In genomic region chr19:48616491-48617056, GRCh38 we compare ENCODE assay signal across 11 cellular contexts. TPM values are rescaled to one million over a fixed set of nuclear protein-coding genes. Genes with fewer than 3 reads are reported as not detected.
A peak's percentile ranks its signal among the peaks of the same experiment; 100 is the strongest.
DNase-seq lines count a peak whose midpoint lies in the region; ATAC-seq, FAIRE-seq and TF ChIP-seq lines count a peak whose summit lies in the region.
"Had no signal": no experiment of that assay in that cellular context is flagged by ENCODE, and none has a peak within 500 bp of the region (broad histone marks: within the 10 kb centered on the region; RNA-seq: fewer than 3 reads in every experiment).

No MANE protein-coding gene starts in this region.

- H3K27me3 Mint-ChIP-seq in activated naive CD8-positive, alpha-beta T cell treated with anti-CD3 and anti-CD28 coated beads for 36 hours = no peaks in the 10 kb centered on the region

- H3K4me1 Mint-ChIP-seq in activated naive CD8-positive, alpha-beta T cell treated with anti-CD3 and anti-CD28 coated beads for 36 hours = peaks cover 28% of the 10 kb centered on the region

- H4K20me1 ChIP-seq in keratinocyte (ENCODE audit: control insufficient read depth, extremely low read depth, insufficient read depth, low read length) = peaks cover 32% of the 10 kb centered on the region

- peak overlapping the region; percentile 95 for H3K4me2 ChIP-seq in keratinocyte (ENCODE audit: control insufficient read depth, extremely low read depth, insufficient read depth, low read depth, low read length)

- no peak for FAIRE-seq in keratinocyte (lab: Jason Lieb, UNC)

- H2AFZ ChIP-seq in keratinocyte (ENCODE audit: control insufficient read depth, low read length) = no peak overlapping the region

- peak overlapping the region; percentile 79 for H3K4me3 ChIP-seq in left ventricle myocardium inferior
- no peak overlapping the region for H3K4me3 ChIP-seq in right atrium auricular region
- H3K4me3 ChIP-seq in keratinocyte (ENCODE audit: control insufficient read depth in 2 of 3, extremely low read depth in 1 of 3, insufficient read depth in 2 of 3, low read depth in 1 of 3, low read length in 3 of 3) = peak overlapping the region; percentile 79 to 91 (median 87)
- peak overlapping the region; percentile 90 for H3K4me3 ChIP-seq in upper lobe of right lung

- no peak overlapping the region for H3K27ac ChIP-seq in left ventricle myocardium inferior (replicated peaks)
- H3K27ac ChIP-seq in right atrium auricular region = no peak overlapping the region
- H3K27ac ChIP-seq in keratinocyte (ENCODE audit: control insufficient read depth, insufficient read depth, low read length) = no peak overlapping the region
- peak overlapping the region; percentile 11 for H3K27ac ChIP-seq in upper lobe of right lung

- dilution Hi-C loops in keratinocyte (cut with MboI; ENCODE audit: extremely low pct_ligation_motif_present, low sequenced_read_pairs) = no loop called here

- intact Hi-C loops in left ventricle myocardium inferior (cut with micrococcal nuclease) (no loop called here), upper lobe of right lung (cut with DNase I) (no loop called here)

- H3K36me3 Mint-ChIP-seq in activated naive CD8-positive, alpha-beta T cell treated with anti-CD3 and anti-CD28 coated beads for 36 hours = peaks cover 53% of the 10 kb centered on the region

- H3K9ac ChIP-seq in keratinocyte (ENCODE audit: control insufficient read depth, extremely low read depth, insufficient read depth, low read length) = peak overlapping the region; percentile 98

- H3K4me3 Mint-ChIP-seq in activated naive CD8-positive, alpha-beta T cell treated with anti-CD3 and anti-CD28 coated beads for 36 hours = peak overlapping the region; percentile 97

- no peaks in the 10 kb centered on the region for H3K9me3 Mint-ChIP-seq in activated naive CD8-positive, alpha-beta T cell treated with anti-CD3 and anti-CD28 coated beads for 36 hours

- H3K4me1 ChIP-seq in left ventricle myocardium inferior (peaks cover 64% of the 10 kb centered on the region), right atrium auricular region (peaks cover 0 to 57% of the 10 kb centered on the region in 2 donors), keratinocyte (ENCODE audit: control insufficient read depth, extremely low read depth, insufficient read depth, low read length) (peaks cover 40% of the 10 kb centered on the region), upper lobe of right lung (peaks cover 27% of the 10 kb centered on the region)

- no peaks in the 10 kb centered on the region for H3K9me3 ChIP-seq in left ventricle myocardium inferior (replicated peaks)
- H3K9me3 ChIP-seq in right atrium auricular region = no peaks in the 10 kb centered on the region
- no peaks in the 10 kb centered on the region for H3K9me3 ChIP-seq in keratinocyte (ENCODE audit: control insufficient read depth, low read depth, low read length)
- no peaks in the 10 kb centered on the region for H3K9me3 ChIP-seq in upper lobe of right lung

- DNase-seq in left ventricle myocardium inferior (no peak), right atrium auricular region (ENCODE audit: low spot score) (no peak), keratinocyte (ENCODE audit: low read depth, low spot score) (no peak), upper lobe of right lung (no peak), EL (no peak), NCI-H1436 treated with DMSO at 0.1 percent for 48 hours (lab: John Stamatoyannopoulos, UW) (no peak)
- no peak for DNase-seq in activated naive CD8-positive, alpha-beta T cell treated with anti-CD3 and anti-CD28 coated beads for 36 hours

- peaks cover 39% of the 10 kb centered on the region for H3K79me2 ChIP-seq in keratinocyte (ENCODE audit: control insufficient read depth, insufficient read depth, low read length)

- H3K36me3 ChIP-seq in left ventricle myocardium inferior (peaks cover 40% of the 10 kb centered on the region), right atrium auricular region (peaks cover 28% of the 10 kb centered on the region), keratinocyte (ENCODE audit: control insufficient read depth in 2 of 2, extremely low read depth in 1 of 2, insufficient read depth in 2 of 2, low read length in 2 of 2) (peaks cover 20 to 36% of the 10 kb centered on the region in 2 experiments), upper lobe of right lung (peaks cover 30% of the 10 kb centered on the region)

- no peak for ATAC-seq in upper lobe of right lung
- no peak for ATAC-seq in HG03571 (IDR thresholded peaks at IDR 0.05; ENCODE audit: unreplicated experiment)

- H3K27ac Mint-ChIP-seq in activated naive CD8-positive, alpha-beta T cell treated with anti-CD3 and anti-CD28 coated beads for 36 hours = peak overlapping the region; percentile 99

- no peaks in the 10 kb centered on the region for H3K27me3 ChIP-seq in left ventricle myocardium inferior (ENCODE audit: low read depth)
- H3K27me3 ChIP-seq in right atrium auricular region = no peaks in the 10 kb centered on the region
- H3K27me3 ChIP-seq in keratinocyte (ENCODE audit: control insufficient read depth, extremely low read depth, insufficient read depth, low read length) = no peaks in the 10 kb centered on the region
- H3K27me3 ChIP-seq in upper lobe of right lung = no peaks in the 10 kb centered on the region

- TF ChIP-seq CTCF in left ventricle myocardium inferior (IDR thresholded peaks at IDR 0.05; ENCODE audit: borderline replicate concordance) (no peak), right atrium auricular region (IDR thresholded peaks at IDR 0.05) (no peak), keratinocyte (optimal IDR thresholded peaks at IDR 0.05 in 1 of 3, IDR thresholded peaks at IDR 0.05 in 1 of 3, conservative IDR thresholded peaks at IDR 0.05 in 1 of 3; ENCODE audit: extremely low read depth in 1 of 3, insufficient read depth in 2 of 3, low read length in 3 of 3) (no peak), upper lobe of right lung (IDR thresholded peaks at IDR 0.05) (no peak)

- peaks cover 5% of the 10 kb centered on the region for H3K9me1 ChIP-seq in keratinocyte (ENCODE audit: control insufficient read depth, extremely low read depth, insufficient read depth, low read length)

RNA-seq across cellular contexts. Expression of gene FAM83E, which starts 1.7 kb away (rescaled TPM):
- total RNA-seq in left ventricle myocardium inferior (not detected), right atrium auricular region (not detected), upper lobe of right lung (31.1 TPM)
- 1 to 10 TPM; 4.4 TPM for total RNA-seq in activated naive CD8-positive, alpha-beta T cell treated with anti-CD3 and anti-CD28 coated beads for 36 hours
- polyA plus RNA-seq in keratinocyte = 0.06 to 0.31 TPM (median 0.17 TPM) in 3 replicates
- 0.56 TPM for polyA plus RNA-seq in keratinocyte (2011; ENCODE audit: low read depth)
- polyA plus RNA-seq in keratinocyte (2011; cell fraction: cytosol; rRNA removed) = 0.10 TPM in 1 of 2 replicates, not detected in the other
- polyA plus RNA-seq in keratinocyte (2011; cell fraction: nucleus; rRNA removed) = 0.31 and 0.47 TPM in 2 replicates
- 0.32 and 0.85 TPM in 2 replicates for polyA plus RNA-seq in keratinocyte (2012; ENCODE audit: low replicate concordance)
- polyA minus RNA-seq in keratinocyte = 2.7 TPM in 1 of 3 replicates, not detected in the others
- not detected for polyA minus RNA-seq in keratinocyte (2011; cell fraction: cytosol; rRNA and poly(A)+ RNA removed)
- 0.84 and 0.93 TPM in 2 replicates for polyA minus RNA-seq in keratinocyte (2011; cell fraction: nucleus; rRNA and poly(A)+ RNA removed)
- total RNA-seq: subcutaneous adipose tissue had no signal

RNA-seq across cellular contexts. Expression of gene RPL18, which starts 2.4 kb away (rescaled TPM):
- total RNA-seq in left ventricle myocardium inferior (530 TPM), right atrium auricular region (1,000 to 10,000 TPM in 1 of 2 donors, 100 to 1,000 TPM in 1; 846 to 1,334 TPM), upper lobe of right lung (1,025 TPM)
- total RNA-seq in activated naive CD8-positive, alpha-beta T cell treated with anti-CD3 and anti-CD28 coated beads for 36 hours = 1,000 to 10,000 TPM; 1,968 to 2,008 TPM
- 1,010 to 1,534 TPM (median 1,015 TPM) in 3 replicates for polyA plus RNA-seq in keratinocyte
- polyA plus RNA-seq in keratinocyte (2011; ENCODE audit: low read depth) = 166 TPM
- 744 and 1,244 TPM in 2 replicates for polyA plus RNA-seq in keratinocyte (2011; cell fraction: cytosol; rRNA removed)
- polyA plus RNA-seq in keratinocyte (2011; cell fraction: nucleus; rRNA removed) = 365 and 473 TPM in 2 replicates
- 1,466 and 2,372 TPM in 2 replicates for polyA plus RNA-seq in keratinocyte (2012; ENCODE audit: low replicate concordance)
- polyA minus RNA-seq in keratinocyte = 491 to 622 TPM (median 599 TPM) in 3 replicates
- polyA minus RNA-seq in keratinocyte (2011; cell fraction: cytosol; rRNA and poly(A)+ RNA removed) = 1,163 TPM
- 177 and 212 TPM in 2 replicates for polyA minus RNA-seq in keratinocyte (2011; cell fraction: nucleus; rRNA and poly(A)+ RNA removed)

RNA-seq across cellular contexts. Expression of gene SPHK2, which starts 2.7 kb away (rescaled TPM):
- total RNA-seq in left ventricle myocardium inferior = 8.0 TPM
- total RNA-seq in right atrium auricular region = 1 to 10 TPM; 6.2 to 8.0 TPM
- 10 to 100 TPM; 36.7 to 40.8 TPM for total RNA-seq in activated naive CD8-positive, alpha-beta T cell treated with anti-CD3 and anti-CD28 coated beads for 36 hours
- 2.8 to 3.8 TPM (median 3.4 TPM) in 3 replicates for polyA plus RNA-seq in keratinocyte
- 1.1 TPM for polyA plus RNA-seq in keratinocyte (2011; ENCODE audit: low read depth)
- 1.6 and 4.5 TPM in 2 replicates for polyA plus RNA-seq in keratinocyte (2011; cell fraction: cytosol; rRNA removed)
- 8.2 and 10.9 TPM in 2 replicates for polyA plus RNA-seq in keratinocyte (2011; cell fraction: nucleus; rRNA removed)
- 2.2 and 6.7 TPM in 2 replicates for polyA plus RNA-seq in keratinocyte (2012; ENCODE audit: low replicate concordance)
- 4.0 to 7.1 TPM (median 4.4 TPM) in 3 replicates for polyA minus RNA-seq in keratinocyte
- polyA minus RNA-seq in keratinocyte (2011; cell fraction: cytosol; rRNA and poly(A)+ RNA removed) = 5.8 TPM
- 5.1 and 5.2 TPM in 2 replicates for polyA minus RNA-seq in keratinocyte (2011; cell fraction: nucleus; rRNA and poly(A)+ RNA removed)
- 23.3 TPM for total RNA-seq in upper lobe of right lung

RNA-seq across cellular contexts. Expression of gene SPACA4, which starts 10.0 kb away (rescaled TPM):
- total RNA-seq in left ventricle myocardium inferior (not detected), right atrium auricular region (not detected), upper lobe of right lung (0.98 TPM)
- total RNA-seq in activated naive CD8-positive, alpha-beta T cell treated with anti-CD3 and anti-CD28 coated beads for 36 hours = not detected
- polyA plus RNA-seq in keratinocyte = 0.08 TPM in 1 of 3 replicates, not detected in the others
- polyA plus RNA-seq in keratinocyte (2011; ENCODE audit: low read depth) = 0.65 TPM
- polyA plus RNA-seq in keratinocyte (2011; cell fraction: cytosol; rRNA removed) = not detected in 2 replicates
- polyA plus RNA-seq in keratinocyte (2011; cell fraction: nucleus; rRNA removed) = not detected in 2 replicates
- polyA plus RNA-seq in keratinocyte (2012; ENCODE audit: low replicate concordance) = 2.1 TPM in 1 of 2 replicates, not detected in the other
- polyA minus RNA-seq in keratinocyte = not detected in 3 replicates
- not detected for polyA minus RNA-seq in keratinocyte (2011; cell fraction: cytosol; rRNA and poly(A)+ RNA removed)
- not detected in 2 replicates for polyA minus RNA-seq in keratinocyte (2011; cell fraction: nucleus; rRNA and poly(A)+ RNA removed)
- total RNA-seq: NCI-H460, pulmonary artery endothelial cell, subcutaneous adipose tissue had no signal

RNA-seq across cellular contexts. Expression of gene DBP, which starts 20.6 kb away (rescaled TPM):
- 7.9 TPM for total RNA-seq in left ventricle myocardium inferior
- total RNA-seq in right atrium auricular region = 1 to 10 TPM; 2.8 to 5.9 TPM
- 10 to 100 TPM in 1 of 2 experiments, 1 to 10 TPM in 1; 9.3 to 10.1 TPM for total RNA-seq in activated naive CD8-positive, alpha-beta T cell treated with anti-CD3 and anti-CD28 coated beads for 36 hours
- polyA plus RNA-seq in keratinocyte = 0.79 to 2.0 TPM (median 1.0 TPM) in 3 replicates
- 19.6 TPM for polyA plus RNA-seq in keratinocyte (2011; ENCODE audit: low read depth)
- 0.47 and 1.4 TPM in 2 replicates for polyA plus RNA-seq in keratinocyte (2011; cell fraction: cytosol; rRNA removed)
- polyA plus RNA-seq in keratinocyte (2011; cell fraction: nucleus; rRNA removed) = 1.0 and 1.6 TPM in 2 replicates
- polyA plus RNA-seq in keratinocyte (2012; ENCODE audit: low replicate concordance) = 1.7 and 10.8 TPM in 2 replicates
- 0.53 to 2.1 TPM (median 1.0 TPM) in 3 replicates for polyA minus RNA-seq in keratinocyte
- polyA minus RNA-seq in keratinocyte (2011; cell fraction: cytosol; rRNA and poly(A)+ RNA removed) = 2.9 TPM
- polyA minus RNA-seq in keratinocyte (2011; cell fraction: nucleus; rRNA and poly(A)+ RNA removed) = 0.42 and 1.3 TPM in 2 replicates
- total RNA-seq in upper lobe of right lung = 17.7 TPM

Comparison
In these comparisons a context has a peak if more than half of its experiments do, and no peak if none do; other contexts are left out.
1. H3K4me3 ChIP-seq: peak in left ventricle myocardium inferior (single experiment), keratinocyte (3 of 3) and upper lobe of right lung (single experiment); none in right atrium auricular region (0 of 2).